28 cellular contexts compared by ENCODE assay signal in the genomic region with DNA sequence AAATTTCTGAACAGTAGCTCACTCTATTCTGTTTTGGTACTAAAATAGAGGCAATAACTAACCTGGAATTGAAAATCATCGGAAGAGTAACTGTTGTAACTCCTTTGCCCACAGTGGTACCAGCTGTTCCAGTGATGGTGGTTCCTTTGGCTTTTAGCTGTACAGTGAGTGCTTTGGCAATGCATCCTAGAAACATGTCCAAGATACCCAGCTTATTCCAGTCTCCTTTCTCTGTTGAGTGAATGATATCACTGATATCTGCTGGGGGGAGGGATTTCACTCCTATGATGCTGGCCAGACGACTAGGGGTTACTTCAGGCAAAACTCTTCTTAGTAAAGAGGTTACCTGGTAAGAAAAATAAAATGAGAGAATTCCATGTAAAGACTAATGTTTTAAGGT.
"Had no signal": no experiment of that assay in that cellular context is flagged by ENCODE, and none has a peak within 500 bp of the region (broad histone marks: within the 10 kb centered on the region; RNA-seq: fewer than 3 reads in every experiment).

No MANE protein-coding gene starts in this region.

- H3K4me1 ChIP-seq: gastrocnemius medialis, psoas muscle, right lobe of liver, suprapubic skin, transverse colon, upper lobe of right lung, uterus had no signal

- H3K36me3 ChIP-seq: uterus had no signal

- ATAC-seq: esophagus mucosa; gastrocnemius medialis; left colon; naive thymus-derived CD8-positive, alpha-beta T cell; psoas muscle; right lobe of liver; stimulated activated naive CD8-positive, alpha-beta T cell treated with anti-CD3 and anti-CD28 coated beads, Interleukin-15, amount 100 ng/mL, for 72 hours; upper lobe of right lung had no signal

- H3K4me3 ChIP-seq: gastrocnemius medialis, lung, psoas muscle, right lobe of liver, smooth muscle cell, suprapubic skin, transverse colon, upper lobe of right lung, uterus had no signal

- H3K27me3 ChIP-seq: gastrocnemius medialis, right lobe of liver, suprapubic skin, transverse colon, upper lobe of right lung, uterus had no signal

- DNase-seq: cerebellar nuclear complex; effector CD8-positive, alpha-beta T cell; endodermal cell; foreskin fibroblast; gastrocnemius medialis; head of caudate nucleus; hippocampal formation; left colon; mesenchymal stem cell; naive thymus-derived CD8-positive, alpha-beta T cell; nephron progenitor cell; nucleus accumbens; psoas muscle; right lobe of liver; stimulated activated CD4-positive, alpha-beta T cell treated with anti-CD3 and anti-CD28 coated beads, Interleukin-12 subunit alpha, Interleukin-12 subunit beta, amount 100 ng/mL, for 4 hours; stimulated activated CD4-positive, alpha-beta T cell treated with anti-CD3 and anti-CD28 coated beads, Interleukin-1b, Interleukin-23, amount 100 ng/mL, for 48 hours; stimulated activated CD4-positive, alpha-beta T cell treated with anti-CD3 and anti-CD28 coated beads, Interleukin-4, amount 100 ng/mL, for 1 hour; stimulated activated CD8-positive, alpha-beta memory T cell treated with anti-CD3 and anti-CD28 coated beads, Interleukin-4, amount 100 ng/mL, for 48 hours; stimulated activated naive CD4-positive, alpha-beta T cell; stimulated activated naive CD8-positive, alpha-beta T cell treated with anti-CD3 and anti-CD28 coated beads, Interleukin-15, amount 100 ng/mL, for 72 hours; transverse colon; upper lobe of right lung; uterus had no signal

- H3K27ac ChIP-seq: epithelial cell of prostate, gastrocnemius medialis, psoas muscle, right lobe of liver, suprapubic skin, transverse colon, upper lobe of right lung, uterus had no signal

- H3K9me3 ChIP-seq: gastrocnemius medialis, psoas muscle, right lobe of liver, suprapubic skin, transverse colon, upper lobe of right lung, uterus had no signal
